ENCODE assay signal across 14 cellular contexts in genomic region chr12:31895449-31896150, GRCh38.
DNase-seq lines count a peak whose midpoint lies in the region; ATAC-seq, FAIRE-seq and TF ChIP-seq lines count a peak whose summit lies in the region.
"Had no signal": no experiment of that assay in that cellular context is flagged by ENCODE, and none has a peak within 500 bp of the region (broad histone marks: within the 10 kb centered on the region; RNA-seq: fewer than 3 reads in every experiment).

No MANE protein-coding gene starts in this region.

- dilution Hi-C loops in endothelial cell of umbilical vein (cut with MboI; ENCODE audit: extremely low pct_ligation_motif_present, low sequenced_read_pairs) = no loop called here

- TF ChIP-seq CTCF in SU-DHL-6 (IDR thresholded peaks at IDR 0.05; ENCODE audit: insufficient read depth, low read length, poor library complexity, severe bottlenecking) = no peak
- no peak for TF ChIP-seq CTCF in endothelial cell of umbilical vein (IDR thresholded peaks at IDR 0.05; ENCODE audit: extremely low read depth in 1 of 2, insufficient read depth in 1 of 2, low read depth in 1 of 2, low read length in 2 of 2)
- TF ChIP-seq CTCF in stomach (IDR thresholded peaks at IDR 0.05) = no peak
- no peak for TF ChIP-seq CTCF in gastroesophageal sphincter (IDR thresholded peaks at IDR 0.05)

- H3K36me3 ChIP-seq in SU-DHL-6 (ENCODE audit: low read length) (no peaks in the 10 kb centered on the region), endothelial cell of umbilical vein (ENCODE audit: control insufficient read depth in 2 of 2, extremely low read depth in 1 of 2, insufficient read depth in 2 of 2, low read length in 2 of 2) (no peaks in the 10 kb centered on the region), stomach (no peaks in the 10 kb centered on the region), gastroesophageal sphincter (no peaks in the 10 kb centered on the region)
- H3K36me3 ChIP-seq: esophagus muscularis mucosa had no signal

- no peaks in the 10 kb centered on the region for H3K79me2 ChIP-seq in SU-DHL-6 (ENCODE audit: insufficient read depth, low read length)
- no peaks in the 10 kb centered on the region for H3K79me2 ChIP-seq in endothelial cell of umbilical vein (ENCODE audit: control insufficient read depth, insufficient read depth, low read length)

- 75 to 91% (median 83%) methylated on average over 8 of the region's 8 CpGs for WGBS in stomach, 5 donors
- 96 to 100% methylated on average over 3 to 7 of the region's 8 CpGs for whole genome bisulfite sequencing in gastroesophageal sphincter (ENCODE audit: low coverage in 1 of 2), 2 donors

- peak overlapping the region; percentile 42 for H3K9ac ChIP-seq in SU-DHL-6 (ENCODE audit: low read length)
- no peak overlapping the region for H3K9ac ChIP-seq in endothelial cell of umbilical vein (replicated peaks; ENCODE audit: extremely low read depth, insufficient read depth, low read length)

- TF ChIP-seq POLR2A in endothelial cell of umbilical vein (IDR thresholded peaks at IDR 0.05; ENCODE audit: low read depth, low read length) (no peak), stomach (IDR thresholded peaks at IDR 0.05) (no peak), gastroesophageal sphincter (IDR thresholded peaks at IDR 0.05) (no peak)

- intact Hi-C loops in endothelial cell of umbilical vein (cut with micrococcal nuclease) = loop anchor here (1.0 kb wide), 5 partner anchors 20 to 163 kb away; partner anchors contain the start of gene RESF1
- intact Hi-C loops in stomach (cut with DNase I; ENCODE audit: low total_unique reads) = no loop called here

- no peaks in the 10 kb centered on the region for H3K9me1 ChIP-seq in endothelial cell of umbilical vein (replicated peaks; ENCODE audit: control insufficient read depth, extremely low read depth, insufficient read depth, low read length)

- H3K9me3 ChIP-seq in SU-DHL-6 (ENCODE audit: insufficient read depth, low read length) = no peaks in the 10 kb centered on the region
- H3K9me3 ChIP-seq in endothelial cell of umbilical vein (replicated peaks; ENCODE audit: control insufficient read depth, insufficient read depth, low read length) = no peaks in the 10 kb centered on the region
- H3K9me3 ChIP-seq in stomach = no peaks in the 10 kb centered on the region
- no peaks in the 10 kb centered on the region for H3K9me3 ChIP-seq in gastroesophageal sphincter
- H3K9me3 ChIP-seq: esophagus muscularis mucosa, mucosa of descending colon had no signal

- no peaks in the 10 kb centered on the region for H3K9me2 ChIP-seq in SU-DHL-6 (replicated peaks; ENCODE audit: insufficient read depth, low read length)

- no peak for FAIRE-seq in endothelial cell of umbilical vein (lab: Jason Lieb, UNC)

- peak overlapping the region; percentile 38 for H3K4me3 ChIP-seq in SU-DHL-6 (ENCODE audit: insufficient read depth, low read length, poor library complexity, severe bottlenecking)
- no peak overlapping the region for H3K4me3 ChIP-seq in endothelial cell of umbilical vein (replicated peaks in 1 of 3; ENCODE audit: insufficient read depth in 1 of 3, low read depth in 1 of 3, low read length in 3 of 3)
- H3K4me3 ChIP-seq in stomach = no peak overlapping the region
- no peak overlapping the region for H3K4me3 ChIP-seq in gastroesophageal sphincter
- H3K4me3 ChIP-seq: esophagus muscularis mucosa, mucosa of descending colon had no signal

- DNase-seq in activated T-cell treated with anti-CD3 and anti-CD28 coated beads, Interleukin-2, amount 50 U/mL, for 1 hour = peak; percentile 26
- DNase-seq in activated T-cell treated with anti-CD3 and anti-CD28 coated beads for 4 hours = no peak
- no peak for DNase-seq in endothelial cell of umbilical vein (ENCODE audit: low read depth, low spot score)
- no peak for DNase-seq in stomach
- no peak for DNase-seq in GM19240 (ENCODE audit: insufficient read length, low spot score)
- DNase-seq: ACHN; central memory CD4-positive, alpha-beta T cell; trophoblast cell had no signal

- CTCF ChIA-PET in endothelial cell of umbilical vein (lab: Charles Lee) = interaction anchor here (0.6 to 2.5 kb wide), 6 partner anchors 15 to 915 kb away, joined by 3 to 8 read pairs (median 4); no protein-coding TSS in a partner anchor

- H3K27ac ChIP-seq in SU-DHL-6 (ENCODE audit: low read depth, low read length) (peak overlapping the region; percentile 99), endothelial cell of umbilical vein (ENCODE audit: insufficient read depth, low read depth, low read length) (no peak overlapping the region), stomach (peak overlapping the region; percentile 56 to 85 (median 60)), gastroesophageal sphincter (no peak overlapping the region)
- H3K27ac ChIP-seq: esophagus muscularis mucosa had no signal

- H3K27me3 ChIP-seq in SU-DHL-6 (ENCODE audit: low read length) (no peaks in the 10 kb centered on the region), endothelial cell of umbilical vein (ENCODE audit: control insufficient read depth in 2 of 2, insufficient read depth in 2 of 2, low read length in 2 of 2) (no peaks in the 10 kb centered on the region), stomach (no peaks in the 10 kb centered on the region), gastroesophageal sphincter (no peaks in the 10 kb centered on the region)
- H3K27me3 ChIP-seq: esophagus muscularis mucosa had no signal

- H4K20me1 ChIP-seq in SU-DHL-6 (ENCODE audit: low read depth, low read length) (no peaks in the 10 kb centered on the region), endothelial cell of umbilical vein (replicated peaks; ENCODE audit: control insufficient read depth, extremely low read depth, insufficient read depth, low read length) (no peaks in the 10 kb centered on the region)

- TF ChIP-seq EP300 in stomach (IDR thresholded peaks at IDR 0.05) = no peak
- no peak for TF ChIP-seq EP300 in gastroesophageal sphincter (IDR thresholded peaks at IDR 0.05)

- H3K4me1 ChIP-seq in endothelial cell of umbilical vein (ENCODE audit: control insufficient read depth, extremely low read depth, insufficient read depth, low read length) = peaks cover 18% of the 10 kb centered on the region
- peaks cover 11 to 29% (median 19%) of the 10 kb centered on the region in 4 donors for H3K4me1 ChIP-seq in stomach
- no peaks in the 10 kb centered on the region for H3K4me1 ChIP-seq in gastroesophageal sphincter

- H2AFZ ChIP-seq in SU-DHL-6 (ENCODE audit: low read depth, low read length, severe bottlenecking) (no peak overlapping the region), endothelial cell of umbilical vein (ENCODE audit: low read depth, low read length) (peak overlapping the region; percentile 18)

- H3K4me2 ChIP-seq in SU-DHL-6 (ENCODE audit: low read depth, low read length, poor library complexity, severe bottlenecking) (peak overlapping the region; percentile 83), endothelial cell of umbilical vein (ENCODE audit: insufficient read depth, low read length) (no peak overlapping the region)

- no TSS peak for BruUV-seq in endothelial cell of umbilical vein (replicated peaks; lab: Mats Ljungman, UMichigan)

- H3F3A ChIP-seq in SU-DHL-6 (ENCODE audit: insufficient read depth) = peaks cover 67% of the 10 kb centered on the region

- POLR2A ChIA-PET in endothelial cell of umbilical vein (lab: Charles Lee) = no interaction called here

- ATAC-seq in gastroesophageal sphincter (no peak), GM19035 (IDR thresholded peaks at IDR 0.05; ENCODE audit: unreplicated experiment) (no peak)
- ATAC-seq: Panc1 had no signal

TF ChIP-seq in endothelial cell of umbilical vein, 7 proteins besides CTCF, POLR2A, EP300 and RAD21:
- TF ChIP-seq MYC (IDR thresholded peaks at IDR 0.05; ENCODE audit: low read depth, low read length) = no peak
- TF ChIP-seq GATA2 (IDR thresholded peaks at IDR 0.05; ENCODE audit: insufficient read depth, insufficient read length, low read depth, low read length) = no peak
- TF ChIP-seq EZH2 (IDR thresholded peaks at IDR 0.05; ENCODE audit: borderline replicate concordance, low read depth, low read length, severe bottlenecking) = no peak
- TF ChIP-seq FOS (IDR thresholded peaks at IDR 0.05; ENCODE audit: borderline replicate concordance, insufficient read depth, low read length) = no peak
- no peak for TF ChIP-seq MAX (IDR thresholded peaks at IDR 0.05; ENCODE audit: insufficient read depth, insufficient read length)
- TF ChIP-seq POLR2AphosphoS5 (IDR thresholded peaks at IDR 0.05; ENCODE audit: insufficient read depth, low read depth, low read length) = no peak
- no peak for TF ChIP-seq JUN (IDR thresholded peaks at IDR 0.05; ENCODE audit: borderline replicate concordance, insufficient read depth, insufficient read length, low read depth)

Comparison
In these comparisons a context has a peak if more than half of its experiments do, and no peak if none do; other contexts are left out.
1. H3K27ac ChIP-seq: peak in SU-DHL-6 (single experiment) and stomach (5 of 5); none in endothelial cell of umbilical vein (single experiment) and gastroesophageal sphincter (0 of 4).